ENCODE assay signal across 17 cellular contexts in the genomic region with DNA sequence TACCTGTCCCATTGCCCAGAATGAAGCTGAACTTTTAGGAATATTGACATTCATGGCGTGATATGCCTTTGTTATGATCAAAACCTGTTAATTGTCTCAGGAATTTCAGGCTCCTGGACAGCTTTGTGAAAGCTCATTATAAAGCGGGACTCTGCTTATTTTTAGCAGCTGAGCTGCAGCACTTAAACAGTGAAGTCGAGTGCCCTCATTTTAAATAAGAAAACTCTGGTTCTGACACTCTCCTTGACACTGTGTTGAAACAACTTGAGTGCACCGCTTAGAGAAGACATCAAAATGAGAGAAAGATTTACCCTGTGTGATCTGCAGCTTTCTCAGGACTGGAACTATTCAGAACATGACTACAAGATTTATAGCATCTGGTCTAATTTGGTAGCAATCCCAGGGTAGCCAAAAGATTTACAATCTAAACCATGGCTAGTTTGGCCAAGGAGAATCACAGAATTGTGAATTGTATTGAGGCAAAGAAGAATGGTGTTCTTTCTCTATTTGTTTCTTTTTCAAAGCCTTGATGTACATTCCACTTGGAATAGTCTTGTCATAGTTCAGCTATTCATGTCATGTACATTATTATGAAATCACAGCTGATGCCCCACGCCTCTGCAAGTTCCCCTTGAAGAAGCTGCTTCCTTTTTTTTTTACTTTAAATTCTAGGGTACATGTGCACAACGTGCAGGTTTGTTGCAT. TPM values are rescaled to one million over a fixed set of nuclear protein-coding genes. Genes with fewer than 3 reads are reported as not detected.
DNase-seq lines count a peak whose midpoint lies in the region; ATAC-seq and TF ChIP-seq lines count a peak whose summit lies in the region.
"Had no signal": no experiment of that assay in that cellular context is flagged by ENCODE, and none has a peak within 500 bp of the region (broad histone marks: within the 10 kb centered on the region; RNA-seq: fewer than 3 reads in every experiment).

No MANE protein-coding gene starts in this region.

- H3K9ac ChIP-seq in skeletal muscle satellite cell (ENCODE audit: low read depth, low read length) = no peak overlapping the region

- 56 to 59% methylated on average over 6 of the region's 6 CpGs for WGBS in upper lobe of left lung, 2 donors

- TF ChIP-seq POLR2A in NB4 (IDR thresholded peaks at IDR 0.05; ENCODE audit: extremely low read depth, insufficient read length) = no peak
- TF ChIP-seq POLR2A in upper lobe of left lung (IDR thresholded peaks at IDR 0.05) = no peak

- no peak for TF ChIP-seq EP300 in upper lobe of left lung (IDR thresholded peaks at IDR 0.05)

- ATAC-seq in upper lobe of left lung (ENCODE audit: low FRiP score in 2 of 2) (no peak), esophagus mucosa (no peak)
- ATAC-seq: naive thymus-derived CD4-positive, alpha-beta T cell had no signal

- no peak overlapping the region for H3K27ac ChIP-seq in upper lobe of left lung
- H3K27ac ChIP-seq: prostate gland had no signal

- TF ChIP-seq CTCF in NB4 (IDR thresholded peaks at IDR 0.05; ENCODE audit: low read depth, low read length) = no peak
- no peak for TF ChIP-seq CTCF in upper lobe of left lung (IDR thresholded peaks at IDR 0.05)

- H3K9me3 ChIP-seq in skeletal muscle satellite cell (replicated peaks; ENCODE audit: low read length) (no peaks in the 10 kb centered on the region), upper lobe of left lung (peaks cover 0 to 5% (median 0%) of the 10 kb centered on the region in 4 donors)
- H3K9me3 ChIP-seq: MG63 had no signal

- H3K4me3 ChIP-seq in NB4 (ENCODE audit: low read depth, low read length) (no peak overlapping the region), skeletal muscle satellite cell (ENCODE audit: low read length) (no peak overlapping the region), upper lobe of left lung (no peak overlapping the region)
- H3K4me3 ChIP-seq: MG63, prostate gland had no signal

- H3K27me3 ChIP-seq in skeletal muscle satellite cell (ENCODE audit: control insufficient read depth, insufficient read depth, low read length) (peaks cover 9% of the 10 kb centered on the region), upper lobe of left lung (no peaks in the 10 kb centered on the region)

- peaks cover 9% of the 10 kb centered on the region for H3K4me1 ChIP-seq in skeletal muscle satellite cell (ENCODE audit: control insufficient read depth, insufficient read depth, low read length)
- H3K4me1 ChIP-seq in upper lobe of left lung = no peaks in the 10 kb centered on the region
- H3K4me1 ChIP-seq: prostate gland had no signal

- H3K36me3 ChIP-seq in skeletal muscle satellite cell (ENCODE audit: insufficient read depth, low read length) (no peaks in the 10 kb centered on the region), upper lobe of left lung (no peaks in the 10 kb centered on the region)
- H3K36me3 ChIP-seq: MG63, prostate gland had no signal

- DNase-seq in SIG-M5 treated with dmso at 0.1 percent for 504 hours (lab: John Stamatoyannopoulos, UW; ENCODE audit: unreplicated experiment) (peak; percentile 42), SIG-M5 (lab: John Stamatoyannopoulos, UW) (no peak), NB4 (ENCODE audit: low read depth) (peak; percentile 53), dedifferentiated amniotic fluid mesenchymal stem cell (ENCODE audit: extremely low spot score) (peak; percentile 40), upper lobe of left lung (no peak)
- no peak for DNase-seq in stimulated activated CD4-positive, alpha-beta T cell treated with anti-CD3 and anti-CD28 coated beads, Interleukin-4, amount 100 ng/mL, for 4 hours
- DNase-seq: 8988T; activated CD4-positive, alpha-beta T cell treated with anti-CD3 and anti-CD28 coated beads, Interleukin-2, amount 50 U/mL, for 1 hour; activated naive CD8-positive, alpha-beta T cell treated with anti-CD3 and anti-CD28 coated beads for 36 hours; activated T-cell treated with anti-CD3 and anti-CD28 coated beads, Interleukin-2, amount 50 U/mL, for 1 hour; MG63; naive thymus-derived CD4-positive, alpha-beta T cell; NCI-H2081 treated with DMSO at 0.1 percent for 48 hours; T1000 had no signal

- peak overlapping the region; percentile 24 for H3K4me2 ChIP-seq in skeletal muscle satellite cell (ENCODE audit: low read length)

RNA-seq across cellular contexts. Expression of gene PLEKHG4B, which starts 38.7 kb away (rescaled TPM):
- not detected in 2 replicates for total RNA-seq in skeletal muscle satellite cell (2012; rRNA removed)
- 1 to 10 TPM in 5 of 6 donors, under 1 TPM in 1; 0.40 to 5.9 (median 2.9) TPM for total RNA-seq in upper lobe of left lung
- 0.36 TPM for total RNA-seq in esophagus mucosa

Comparison
In these comparisons a context has a peak if more than half of its experiments do, and no peak if none do; other contexts are left out.
1. DNase-seq: peak in SIG-M5 treated with dmso at 0.1 percent for 504 hours (single experiment), NB4 (single experiment) and dedifferentiated amniotic fluid mesenchymal stem cell (single experiment); none in SIG-M5 (single experiment), upper lobe of left lung (0 of 2) and stimulated activated CD4-positive, alpha-beta T cell treated with anti-CD3 and anti-CD28 coated beads, Interleukin-4, amount 100 ng/mL, for 4 hours (0 of 2).